ENCODE assay signal across 1 cellular context in the genomic region with DNA sequence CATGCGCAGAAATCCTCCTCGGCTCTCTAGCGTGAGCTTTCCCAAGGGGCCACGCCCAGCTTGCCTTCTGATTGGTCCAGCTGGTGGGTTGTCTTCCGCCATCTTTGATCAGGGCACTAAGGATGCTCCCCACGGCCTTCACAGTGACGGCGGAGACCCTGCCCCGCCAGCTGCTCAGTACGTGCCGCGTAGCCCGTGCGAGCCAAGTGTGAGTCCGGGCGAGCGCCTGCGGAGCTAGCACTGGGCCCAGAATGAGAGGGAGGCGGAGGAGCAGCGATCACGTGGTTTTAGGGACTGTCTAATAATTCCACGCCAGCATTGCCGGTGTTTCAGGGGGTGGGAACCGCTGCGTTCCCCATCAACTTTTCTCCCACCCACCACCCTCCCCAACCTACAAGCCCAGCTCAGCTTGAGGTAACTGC.
TF ChIP-seq lines count a peak whose summit lies in the region.

No MANE protein-coding gene starts in this region.

TF ChIP-seq in K562, 482 proteins besides CTCF, POLR2A, EP300 and RAD21 (continued from another document and continues in another):
- TF ChIP-seq, protein P1, sequence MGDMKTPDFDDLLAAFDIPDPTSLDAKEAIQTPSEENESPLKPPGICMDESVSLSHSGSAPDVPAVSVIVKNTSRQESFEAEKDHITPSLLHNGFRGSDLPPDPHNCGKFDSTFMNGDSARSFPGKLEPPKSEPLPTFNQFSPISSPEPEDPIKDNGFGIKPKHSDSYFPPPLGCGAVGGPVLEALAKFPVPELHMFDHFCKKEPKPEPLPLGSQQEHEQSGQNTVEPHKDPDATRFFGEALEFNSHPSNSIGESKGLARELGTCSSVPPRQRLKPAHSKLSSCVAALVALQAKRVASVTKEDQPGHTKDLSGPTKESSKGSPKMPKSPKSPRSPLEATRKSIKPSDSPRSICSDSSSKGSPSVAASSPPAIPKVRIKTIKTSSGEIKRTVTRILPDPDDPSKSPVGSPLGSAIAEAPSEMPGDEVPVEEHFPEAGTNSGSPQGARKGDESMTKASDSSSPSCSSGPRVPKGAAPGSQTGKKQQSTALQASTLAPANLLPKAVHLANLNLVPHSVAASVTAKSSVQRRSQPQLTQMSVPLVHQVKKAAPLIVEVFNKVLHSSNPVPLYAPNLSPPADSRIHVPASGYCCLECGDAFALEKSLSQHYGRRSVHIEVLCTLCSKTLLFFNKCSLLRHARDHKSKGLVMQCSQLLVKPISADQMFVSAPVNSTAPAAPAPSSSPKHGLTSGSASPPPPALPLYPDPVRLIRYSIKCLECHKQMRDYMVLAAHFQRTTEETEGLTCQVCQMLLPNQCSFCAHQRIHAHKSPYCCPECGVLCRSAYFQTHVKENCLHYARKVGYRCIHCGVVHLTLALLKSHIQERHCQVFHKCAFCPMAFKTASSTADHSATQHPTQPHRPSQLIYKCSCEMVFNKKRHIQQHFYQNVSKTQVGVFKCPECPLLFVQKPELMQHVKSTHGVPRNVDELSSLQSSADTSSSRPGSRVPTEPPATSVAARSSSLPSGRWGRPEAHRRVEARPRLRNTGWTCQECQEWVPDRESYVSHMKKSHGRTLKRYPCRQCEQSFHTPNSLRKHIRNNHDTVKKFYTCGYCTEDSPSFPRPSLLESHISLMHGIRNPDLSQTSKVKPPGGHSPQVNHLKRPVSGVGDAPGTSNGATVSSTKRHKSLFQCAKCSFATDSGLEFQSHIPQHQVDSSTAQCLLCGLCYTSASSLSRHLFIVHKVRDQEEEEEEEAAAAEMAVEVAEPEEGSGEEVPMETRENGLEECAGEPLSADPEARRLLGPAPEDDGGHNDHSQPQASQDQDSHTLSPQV (IDR thresholded peaks at IDR 0.05): no peak
- TF ChIP-seq TCFL5 (CRISPR knock-in tag; conservative IDR thresholded peaks at IDR 0.05) (no peak), L3MBTL2 (IDR thresholded peaks at IDR 0.05) (peak; percentile 82), NUFIP1 (IDR thresholded peaks at IDR 0.05; ENCODE audit: partially characterized antibody) (no peak), ZNF134 (CRISPR knock-in tag; conservative IDR thresholded peaks at IDR 0.05) (no peak), NR4A1 (CRISPR knock-in tag; IDR thresholded peaks at IDR 0.05) (no peak), NR4A1 (tag; IDR thresholded peaks at IDR 0.05) (no peak), GABPB1 (CRISPR knock-in tag; IDR thresholded peaks at IDR 0.05) (peak; percentile 63; the same call in 1 of the 2 replicates), STAT5B (CRISPR knock-in tag; IDR thresholded peaks at IDR 0.05) (no peak), FOXK2 (conservative IDR thresholded peaks at IDR 0.05 in 1 of 2, IDR thresholded peaks at IDR 0.05 in 1 of 2; ENCODE audit: low read depth in 2 of 2) (peak in 1 of 2 experiments; percentile 57; a peak in 2 of 4 replicates), BRF1 (IDR thresholded peaks at IDR 0.05; ENCODE audit: borderline replicate concordance, extremely low read depth, insufficient read length) (no peak), MTA1 (IDR thresholded peaks at IDR 0.05; ENCODE audit: borderline replicate concordance) (0 out of 2 replicates have a peak, but pooled peaks have one; percentile 29), BRD4 (IDR thresholded peaks at IDR 0.05) (no peak), HNRNPH1 (optimal IDR thresholded peaks at IDR 0.05; ENCODE audit: low read depth, low read length) (no peak), EP400 (IDR thresholded peaks at IDR 0.05) (peak; percentile 78), SNIP1 (IDR thresholded peaks at IDR 0.05; ENCODE audit: low read depth) (no peak), ZNF140 (CRISPR knock-in tag; IDR thresholded peaks at IDR 0.05) (no peak)
- TF ChIP-seq, protein P2, sequence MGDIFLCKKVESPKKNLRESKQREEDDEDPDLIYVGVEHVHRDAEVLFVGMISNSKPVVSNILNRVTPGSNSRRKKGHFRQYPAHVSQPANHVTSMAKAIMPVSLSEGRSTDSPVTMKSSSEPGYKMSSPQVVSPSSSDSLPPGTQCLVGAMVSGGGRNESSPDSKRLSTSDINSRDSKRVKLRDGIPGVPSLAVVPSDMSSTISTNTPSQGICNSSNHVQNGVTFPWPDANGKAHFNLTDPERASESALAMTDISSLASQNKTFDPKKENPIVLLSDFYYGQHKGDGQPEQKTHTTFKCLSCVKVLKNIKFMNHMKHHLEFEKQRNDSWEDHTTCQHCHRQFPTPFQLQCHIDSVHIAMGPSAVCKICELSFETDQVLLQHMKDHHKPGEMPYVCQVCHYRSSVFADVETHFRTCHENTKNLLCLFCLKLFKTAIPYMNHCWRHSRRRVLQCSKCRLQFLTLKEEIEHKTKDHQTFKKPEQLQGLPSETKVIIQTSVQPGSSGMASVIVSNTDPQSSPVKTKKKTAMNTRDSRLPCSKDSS (IDR thresholded peaks at IDR 0.05; ENCODE audit: low read depth, partially characterized antibody): no peak
- TF ChIP-seq, protein P3, sequence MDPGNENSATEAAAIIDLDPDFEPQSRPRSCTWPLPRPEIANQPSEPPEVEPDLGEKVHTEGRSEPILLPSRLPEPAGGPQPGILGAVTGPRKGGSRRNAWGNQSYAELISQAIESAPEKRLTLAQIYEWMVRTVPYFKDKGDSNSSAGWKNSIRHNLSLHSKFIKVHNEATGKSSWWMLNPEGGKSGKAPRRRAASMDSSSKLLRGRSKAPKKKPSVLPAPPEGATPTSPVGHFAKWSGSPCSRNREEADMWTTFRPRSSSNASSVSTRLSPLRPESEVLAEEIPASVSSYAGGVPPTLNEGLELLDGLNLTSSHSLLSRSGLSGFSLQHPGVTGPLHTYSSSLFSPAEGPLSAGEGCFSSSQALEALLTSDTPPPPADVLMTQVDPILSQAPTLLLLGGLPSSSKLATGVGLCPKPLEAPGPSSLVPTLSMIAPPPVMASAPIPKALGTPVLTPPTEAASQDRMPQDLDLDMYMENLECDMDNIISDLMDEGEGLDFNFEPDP (CRISPR knock-in tag; IDR thresholded peaks at IDR 0.05): no peak
- TF ChIP-seq, protein P4, sequence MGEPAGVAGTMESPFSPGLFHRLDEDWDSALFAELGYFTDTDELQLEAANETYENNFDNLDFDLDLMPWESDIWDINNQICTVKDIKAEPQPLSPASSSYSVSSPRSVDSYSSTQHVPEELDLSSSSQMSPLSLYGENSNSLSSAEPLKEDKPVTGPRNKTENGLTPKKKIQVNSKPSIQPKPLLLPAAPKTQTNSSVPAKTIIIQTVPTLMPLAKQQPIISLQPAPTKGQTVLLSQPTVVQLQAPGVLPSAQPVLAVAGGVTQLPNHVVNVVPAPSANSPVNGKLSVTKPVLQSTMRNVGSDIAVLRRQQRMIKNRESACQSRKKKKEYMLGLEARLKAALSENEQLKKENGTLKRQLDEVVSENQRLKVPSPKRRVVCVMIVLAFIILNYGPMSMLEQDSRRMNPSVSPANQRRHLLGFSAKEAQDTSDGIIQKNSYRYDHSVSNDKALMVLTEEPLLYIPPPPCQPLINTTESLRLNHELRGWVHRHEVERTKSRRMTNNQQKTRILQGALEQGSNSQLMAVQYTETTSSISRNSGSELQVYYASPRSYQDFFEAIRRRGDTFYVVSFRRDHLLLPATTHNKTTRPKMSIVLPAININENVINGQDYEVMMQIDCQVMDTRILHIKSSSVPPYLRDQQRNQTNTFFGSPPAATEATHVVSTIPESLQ (CRISPR knock-in tag; IDR thresholded peaks at IDR 0.05): no peak
- TF ChIP-seq, protein P5, sequence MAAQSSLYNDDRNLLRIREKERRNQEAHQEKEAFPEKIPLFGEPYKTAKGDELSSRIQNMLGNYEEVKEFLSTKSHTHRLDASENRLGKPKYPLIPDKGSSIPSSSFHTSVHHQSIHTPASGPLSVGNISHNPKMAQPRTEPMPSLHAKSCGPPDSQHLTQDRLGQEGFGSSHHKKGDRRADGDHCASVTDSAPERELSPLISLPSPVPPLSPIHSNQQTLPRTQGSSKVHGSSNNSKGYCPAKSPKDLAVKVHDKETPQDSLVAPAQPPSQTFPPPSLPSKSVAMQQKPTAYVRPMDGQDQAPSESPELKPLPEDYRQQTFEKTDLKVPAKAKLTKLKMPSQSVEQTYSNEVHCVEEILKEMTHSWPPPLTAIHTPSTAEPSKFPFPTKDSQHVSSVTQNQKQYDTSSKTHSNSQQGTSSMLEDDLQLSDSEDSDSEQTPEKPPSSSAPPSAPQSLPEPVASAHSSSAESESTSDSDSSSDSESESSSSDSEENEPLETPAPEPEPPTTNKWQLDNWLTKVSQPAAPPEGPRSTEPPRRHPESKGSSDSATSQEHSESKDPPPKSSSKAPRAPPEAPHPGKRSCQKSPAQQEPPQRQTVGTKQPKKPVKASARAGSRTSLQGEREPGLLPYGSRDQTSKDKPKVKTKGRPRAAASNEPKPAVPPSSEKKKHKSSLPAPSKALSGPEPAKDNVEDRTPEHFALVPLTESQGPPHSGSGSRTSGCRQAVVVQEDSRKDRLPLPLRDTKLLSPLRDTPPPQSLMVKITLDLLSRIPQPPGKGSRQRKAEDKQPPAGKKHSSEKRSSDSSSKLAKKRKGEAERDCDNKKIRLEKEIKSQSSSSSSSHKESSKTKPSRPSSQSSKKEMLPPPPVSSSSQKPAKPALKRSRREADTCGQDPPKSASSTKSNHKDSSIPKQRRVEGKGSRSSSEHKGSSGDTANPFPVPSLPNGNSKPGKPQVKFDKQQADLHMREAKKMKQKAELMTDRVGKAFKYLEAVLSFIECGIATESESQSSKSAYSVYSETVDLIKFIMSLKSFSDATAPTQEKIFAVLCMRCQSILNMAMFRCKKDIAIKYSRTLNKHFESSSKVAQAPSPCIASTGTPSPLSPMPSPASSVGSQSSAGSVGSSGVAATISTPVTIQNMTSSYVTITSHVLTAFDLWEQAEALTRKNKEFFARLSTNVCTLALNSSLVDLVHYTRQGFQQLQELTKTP (IDR thresholded peaks at IDR 0.05; ENCODE audit: low read depth in 1 of 2, partially characterized antibody in 2 of 2): no peak
- TF ChIP-seq, protein P6, sequence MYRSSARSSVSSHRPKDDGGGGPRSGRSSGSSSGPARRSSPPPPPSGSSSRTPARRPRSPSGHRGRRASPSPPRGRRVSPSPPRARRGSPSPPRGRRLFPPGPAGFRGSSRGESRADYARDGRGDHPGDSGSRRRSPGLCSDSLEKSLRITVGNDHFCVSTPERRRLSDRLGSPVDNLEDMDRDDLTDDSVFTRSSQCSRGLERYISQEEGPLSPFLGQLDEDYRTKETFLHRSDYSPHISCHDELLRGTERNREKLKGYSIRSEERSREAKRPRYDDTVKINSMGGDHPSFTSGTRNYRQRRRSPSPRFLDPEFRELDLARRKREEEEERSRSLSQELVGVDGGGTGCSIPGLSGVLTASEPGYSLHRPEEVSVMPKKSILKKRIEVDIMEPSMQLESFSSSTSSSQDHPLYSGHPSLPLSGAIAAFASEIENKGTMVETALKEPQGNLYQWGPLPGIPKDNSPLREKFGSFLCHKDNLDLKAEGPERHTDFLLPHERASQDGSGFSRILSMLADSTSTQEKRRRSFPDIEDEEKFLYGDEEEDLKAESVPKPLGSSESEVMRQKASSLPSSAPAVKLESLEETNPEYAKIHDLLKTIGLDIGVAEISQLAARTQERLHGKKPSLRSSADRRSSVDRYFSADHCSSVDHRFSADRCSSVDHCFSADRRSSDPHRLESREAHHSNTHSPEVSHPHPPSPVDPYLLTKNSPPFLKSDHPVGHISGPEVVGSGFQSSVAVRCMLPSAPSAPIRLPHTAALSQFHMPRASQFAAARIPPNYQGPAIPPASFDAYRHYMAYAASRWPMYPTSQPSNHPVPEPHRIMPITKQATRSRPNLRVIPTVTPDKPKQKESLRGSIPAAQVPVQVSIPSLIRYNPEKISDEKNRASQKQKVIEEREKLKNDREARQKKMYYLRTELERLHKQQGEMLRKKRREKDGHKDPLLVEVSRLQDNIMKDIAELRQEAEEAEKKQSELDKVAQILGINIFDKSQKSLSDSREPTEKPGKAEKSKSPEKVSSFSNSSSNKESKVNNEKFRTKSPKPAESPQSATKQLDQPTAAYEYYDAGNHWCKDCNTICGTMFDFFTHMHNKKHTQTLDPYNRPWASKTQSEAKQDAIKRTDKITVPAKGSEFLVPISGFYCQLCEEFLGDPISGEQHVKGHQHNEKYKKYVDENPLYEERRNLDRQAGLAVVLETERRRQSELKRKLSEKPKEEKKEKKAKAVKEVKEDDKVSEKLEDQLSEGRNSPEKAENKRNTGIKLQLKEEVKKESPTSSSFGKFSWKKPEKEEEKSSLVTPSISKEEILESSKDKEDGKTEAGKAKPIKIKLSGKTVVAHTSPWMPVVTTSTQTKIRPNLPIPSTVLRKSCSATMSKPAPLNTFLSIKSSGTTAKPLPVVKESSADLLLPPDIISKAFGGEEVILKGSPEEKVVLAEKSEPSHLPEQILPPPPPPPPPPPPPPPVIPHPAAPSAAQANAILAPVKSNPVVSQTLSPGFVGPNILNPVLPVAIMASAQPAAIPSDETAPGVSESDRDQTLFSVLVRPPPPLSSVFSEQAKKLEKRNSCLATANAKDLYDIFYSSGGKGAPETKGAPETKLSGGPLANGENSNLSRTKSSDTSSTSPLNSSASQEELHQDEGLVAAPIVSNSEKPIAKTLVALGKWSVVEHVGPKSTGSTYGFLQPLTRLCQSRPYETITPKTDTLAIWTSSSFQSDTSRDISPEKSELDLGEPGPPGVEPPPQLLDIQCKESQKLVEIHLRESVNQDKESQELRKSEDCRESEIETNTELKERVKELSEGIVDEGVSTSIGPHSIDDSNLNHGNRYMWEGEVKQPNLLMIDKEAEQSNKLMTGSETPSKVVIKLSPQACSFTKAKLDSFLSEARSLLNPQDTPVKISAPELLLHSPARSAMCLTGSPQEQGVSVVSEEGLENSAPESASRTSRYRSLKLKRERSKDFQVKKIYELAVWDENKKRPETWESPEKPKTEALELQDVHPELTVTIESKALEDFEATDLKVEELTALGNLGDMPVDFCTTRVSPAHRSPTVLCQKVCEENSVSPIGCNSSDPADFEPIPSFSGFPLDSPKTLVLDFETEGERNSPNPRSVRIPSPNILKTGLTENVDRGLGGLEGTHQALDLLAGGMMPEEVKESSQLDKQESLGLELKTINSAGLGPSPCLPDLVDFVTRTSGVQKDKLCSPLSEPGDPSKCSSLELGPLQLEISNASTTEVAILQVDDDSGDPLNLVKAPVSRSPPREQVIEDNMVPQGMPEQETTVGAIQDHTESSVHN (IDR thresholded peaks at IDR 0.05; ENCODE audit: borderline replicate concordance in 1 of 2, low read depth in 1 of 2): no peak
- TF ChIP-seq, protein P7, sequence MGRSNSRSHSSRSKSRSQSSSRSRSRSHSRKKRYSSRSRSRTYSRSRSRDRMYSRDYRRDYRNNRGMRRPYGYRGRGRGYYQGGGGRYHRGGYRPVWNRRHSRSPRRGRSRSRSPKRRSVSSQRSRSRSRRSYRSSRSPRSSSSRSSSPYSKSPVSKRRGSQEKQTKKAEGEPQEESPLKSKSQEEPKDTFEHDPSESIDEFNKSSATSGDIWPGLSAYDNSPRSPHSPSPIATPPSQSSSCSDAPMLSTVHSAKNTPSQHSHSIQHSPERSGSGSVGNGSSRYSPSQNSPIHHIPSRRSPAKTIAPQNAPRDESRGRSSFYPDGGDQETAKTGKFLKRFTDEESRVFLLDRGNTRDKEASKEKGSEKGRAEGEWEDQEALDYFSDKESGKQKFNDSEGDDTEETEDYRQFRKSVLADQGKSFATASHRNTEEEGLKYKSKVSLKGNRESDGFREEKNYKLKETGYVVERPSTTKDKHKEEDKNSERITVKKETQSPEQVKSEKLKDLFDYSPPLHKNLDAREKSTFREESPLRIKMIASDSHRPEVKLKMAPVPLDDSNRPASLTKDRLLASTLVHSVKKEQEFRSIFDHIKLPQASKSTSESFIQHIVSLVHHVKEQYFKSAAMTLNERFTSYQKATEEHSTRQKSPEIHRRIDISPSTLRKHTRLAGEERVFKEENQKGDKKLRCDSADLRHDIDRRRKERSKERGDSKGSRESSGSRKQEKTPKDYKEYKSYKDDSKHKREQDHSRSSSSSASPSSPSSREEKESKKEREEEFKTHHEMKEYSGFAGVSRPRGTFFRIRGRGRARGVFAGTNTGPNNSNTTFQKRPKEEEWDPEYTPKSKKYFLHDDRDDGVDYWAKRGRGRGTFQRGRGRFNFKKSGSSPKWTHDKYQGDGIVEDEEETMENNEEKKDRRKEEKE (IDR thresholded peaks at IDR 0.05; ENCODE audit: borderline replicate concordance in 1 of 2, control insufficient read depth in 1 of 2, low read depth in 2 of 2, low read length in 1 of 2): no peak
